8 cellular contexts compared by ENCODE assay signal in genomic region chr11:119144825-119145476, GRCh38. TPM values are rescaled to one million over a fixed set of nuclear protein-coding genes. Genes with fewer than 3 reads are reported as not detected.
DNase-seq lines count a peak whose midpoint lies in the region; ATAC-seq and TF ChIP-seq lines count a peak whose summit lies in the region.

No MANE protein-coding gene starts in this region.

- H3K27me3 Mint-ChIP-seq in T-helper 17 cell (peaks cover 29% of the 10 kb centered on the region), naive B cell (peaks cover 43 to 57% (median 54%) of the 10 kb centered on the region in 3 donors)

- peak; percentile 45 for TF ChIP-seq CTCF in GM13976 (IDR thresholded peaks at IDR 0.05; ENCODE audit: borderline replicate concordance, control extremely low read depth, extremely low read depth, insufficient read depth, missing control alignments)

- H3K27ac Mint-ChIP-seq in T-helper 17 cell (no peak overlapping the region), naive B cell (no peak overlapping the region)

- H3K4me3 Mint-ChIP-seq in T-helper 17 cell (no peak overlapping the region), naive B cell (no peak overlapping the region)

- H3K9me3 Mint-ChIP-seq in naive B cell: peaks cover 0 to 5% (median 0%) of the 10 kb centered on the region in 7 donors

- no peaks in the 10 kb centered on the region for H3K9me3 ChIP-seq in T-helper 17 cell (ENCODE audit: control insufficient read depth, low read length, poor library complexity, severe bottlenecking)

- H3K4me1 Mint-ChIP-seq in T-helper 17 cell (peaks cover 8% of the 10 kb centered on the region), naive B cell (peaks cover 12 to 16% (median 12%) of the 10 kb centered on the region in 3 donors)

- H3K36me3 Mint-ChIP-seq in T-helper 17 cell (ENCODE audit: low read depth) (no peaks in the 10 kb centered on the region), naive B cell (no peaks in the 10 kb centered on the region)

- DNase-seq in Ammon's horn (ENCODE audit: low spot score) (peak; percentile 52), GM13976 (ENCODE audit: low spot score) (peak; percentile 85), MV-4-11 (lab: John Stamatoyannopoulos, UW) (peak; percentile 55), T-helper 17 cell (no peak), naive B cell (peak; percentile 22)

- in situ Hi-C loops in GM13976 (cut with MboI; ENCODE audit: low sequenced_read_pairs, unreplicated experiment): no loop called here

- ATAC-seq in T-helper 17 cell (peak; percentile 52), esophagus mucosa (peak; percentile 75), naive B cell (ENCODE audit: low read depth in 2 of 2) (peak; percentile 61 to 68), GM19328 (IDR thresholded peaks at IDR 0.05; ENCODE audit: unreplicated experiment) (no peak), GM19452 (IDR thresholded peaks at IDR 0.05; ENCODE audit: unreplicated experiment) (no peak)

RNA-seq across cellular contexts. Expression of gene ABCG4, which starts 3.9 kb away (rescaled TPM):
- total RNA-seq in T-helper 17 cell (not detected), esophagus mucosa (0.52 TPM)
- polyA plus RNA-seq in naive B cell (ENCODE audit: low read depth in 6 of 6): not detected

RNA-seq across cellular contexts. Expression of gene HINFP, which starts 23.6 kb away (rescaled TPM):
- total RNA-seq in T-helper 17 cell (10 to 100 TPM; 22.3 to 26.1 TPM), esophagus mucosa (13.2 TPM)
- 10 to 100 TPM in 3 of 6 donors, 1 to 10 TPM in 3; 7.0 to 19.3 (median 9.9) TPM for polyA plus RNA-seq in naive B cell (ENCODE audit: low read depth in 6 of 6)

RNA-seq across cellular contexts. Expression of gene NLRX1, which starts 23.6 kb away (rescaled TPM):
- total RNA-seq in T-helper 17 cell (1 to 10 TPM; 6.6 to 6.9 TPM), esophagus mucosa (60.3 TPM)
- 1 to 10 TPM; 2.1 to 4.1 (median 2.8) TPM for polyA plus RNA-seq in naive B cell (ENCODE audit: low read depth in 6 of 6)

RNA-seq across cellular contexts. Expression of gene C2CD2L, which starts 37.8 kb away (rescaled TPM):
- 10 to 100 TPM; 20.9 to 24.6 TPM for total RNA-seq in T-helper 17 cell
- total RNA-seq in esophagus mucosa: 6.5 TPM
- polyA plus RNA-seq in naive B cell (ENCODE audit: low read depth in 6 of 6): 1 to 10 TPM in 5 of 6 donors, under 1 TPM in 1; 0.55 to 3.8 (median 2.0) TPM

RNA-seq across cellular contexts. Expression of gene NHERF4, which starts 40.3 kb away (rescaled TPM):
- total RNA-seq in T-helper 17 cell: 1 to 10 TPM in 1 of 2 donors, under 1 TPM in 1; 0.65 to 1.0 TPM
- not detected for total RNA-seq in esophagus mucosa
- polyA plus RNA-seq in naive B cell (ENCODE audit: low read depth in 6 of 6): not detected

Comparison
In these comparisons a context has a peak if more than half of its experiments do, and no peak if none do; other contexts are left out.
1. DNase-seq: peak in Ammon's horn (single experiment), GM13976 (single experiment), MV-4-11 (single experiment) and naive B cell (single experiment); none in T-helper 17 cell (0 of 3).
2. ATAC-seq: peak in T-helper 17 cell (single experiment), esophagus mucosa (single experiment) and naive B cell (2 of 2); none in GM19328 (single experiment) and GM19452 (single experiment).